8 cellular contexts compared by ENCODE assay signal in genomic region chr3:21330293-21330692, GRCh38.
A peak's percentile ranks its signal among the peaks of the same experiment; 100 is the strongest.
DNase-seq lines count a peak whose midpoint lies in the region; ATAC-seq, FAIRE-seq and TF ChIP-seq lines count a peak whose summit lies in the region.

No MANE protein-coding gene starts in this region.

- no peaks in the 10 kb centered on the region for H3K9me3 ChIP-seq in K562 (replicated peaks; ENCODE audit: control insufficient read depth, insufficient read depth, low read depth, low read length)

- no peak overlapping the region for H2AFZ ChIP-seq in K562 (ENCODE audit: low read depth, low read length)

- 0% methylated on average over 2 of the region's 2 CpGs for WGBS in K562 (ENCODE audit: insufficient coverage, low coverage, missing lambda C conversion rate)

- H3K27me3 Mint-ChIP-seq in stimulated activated naive CD8-positive, alpha-beta T cell treated with anti-CD3 and anti-CD28 coated beads, Interleukin-15, amount 100 ng/mL, for 72 hours, result no peaks in the 10 kb centered on the region

- TF ChIP-seq EP300 in K562 (IDR thresholded peaks at IDR 0.05; ENCODE audit: low read length), result no peak

- CTCF ChIA-PET in K562 (lab: Yijun Ruan, JAX; ENCODE audit: low intra/inter-chr PET ratio), result no interaction called here

- intact Hi-C loops in K562 (cut with micrococcal nuclease), result no loop called here

- no peak for TF ChIP-seq CTCF in K562 (IDR thresholded peaks at IDR 0.05 in 2 of 3, conservative IDR thresholded peaks at IDR 0.05 in 1 of 3; ENCODE audit: insufficient read depth in 2 of 3, low read depth in 1 of 3, low read length in 3 of 3)

- no peaks in the 10 kb centered on the region for H3K4me1 Mint-ChIP-seq in stimulated activated naive CD8-positive, alpha-beta T cell treated with anti-CD3 and anti-CD28 coated beads, Interleukin-15, amount 100 ng/mL, for 72 hours

- H4K20me1 ChIP-seq in K562 (replicated peaks; ENCODE audit: control insufficient read depth, insufficient read depth, low read length), result no peaks in the 10 kb centered on the region

- H3K9me1 ChIP-seq in K562 (ENCODE audit: control insufficient read depth, insufficient read depth, low read length), result no peaks in the 10 kb centered on the region

- H3K27ac ChIP-seq in K562 (ENCODE audit: extremely low read depth, low read depth, low read length), result no peak overlapping the region

- no peak overlapping the region for H3K4me3 ChIP-seq in K562

- no peaks in the 10 kb centered on the region for H3K4me1 ChIP-seq in K562 (replicated peaks in 1 of 2; ENCODE audit: control insufficient read depth in 2 of 2, insufficient read depth in 2 of 2, low read length in 2 of 2)

- peak; percentile 58 for ATAC-seq in stimulated activated naive CD8-positive, alpha-beta T cell treated with anti-CD3 and anti-CD28 coated beads, Interleukin-15, amount 100 ng/mL, for 72 hours
- no peak for ATAC-seq in stimulated activated naive CD8-positive, alpha-beta T cell treated with anti-CD3 and anti-CD28 coated beads, Interleukin-15, Interleukin-2, amounts not matched to agents 100 U/mL and 50 U/mL, for 24 hours
- peak; percentile 70 for ATAC-seq in HG03175 (IDR thresholded peaks at IDR 0.05; ENCODE audit: unreplicated experiment)
- no peak for ATAC-seq in K562

- no peak overlapping the region for H3K4me3 Mint-ChIP-seq in stimulated activated naive CD8-positive, alpha-beta T cell treated with anti-CD3 and anti-CD28 coated beads, Interleukin-15, amount 100 ng/mL, for 72 hours

- H3K9ac ChIP-seq in K562 (ENCODE audit: insufficient read depth in 1 of 2, low read depth in 2 of 2, low read length in 2 of 2), result no peak overlapping the region

- 0 out of 2 replicates have a peak overlapping the region, but pooled peaks have one; percentile 8 for H3K4me2 ChIP-seq in K562 (ENCODE audit: insufficient read depth, low read length)

- H3K36me3 ChIP-seq in K562 (ENCODE audit: control insufficient read depth, insufficient read depth, low read length), result no peaks in the 10 kb centered on the region

- FAIRE-seq in K562 (lab: Jason Lieb, UNC) (no peak), urothelium cell line (lab: Jason Lieb, UNC) (no peak)

- TF ChIP-seq POLR2A in K562 (conservative IDR thresholded peaks at IDR 0.05), result no peak

- no peak overlapping the region for H3K27ac Mint-ChIP-seq in stimulated activated naive CD8-positive, alpha-beta T cell treated with anti-CD3 and anti-CD28 coated beads, Interleukin-15, amount 100 ng/mL, for 72 hours

- BruUV-seq in K562 (replicated peaks; lab: Mats Ljungman, UMichigan), result no TSS peak

- no peak for TF ChIP-seq RAD21 in K562 (CRISPR knock-in tag; conservative IDR thresholded peaks at IDR 0.05 in 1 of 2, IDR thresholded peaks at IDR 0.05 in 1 of 2)

- in situ Hi-C loops in K562 (cut with MboI), result no loop called here

- POLR2A ChIA-PET in K562 (lab: Yijun Ruan, JAX), result no interaction called here

- H3K79me2 ChIP-seq in K562 (ENCODE audit: control insufficient read depth, insufficient read depth, low read length), result no peaks in the 10 kb centered on the region

- DNase-seq in stimulated activated naive CD8-positive, alpha-beta T cell treated with anti-CD3 and anti-CD28 coated beads, Interleukin-15, amount 100 ng/mL, for 72 hours, result no peak
- no peak for DNase-seq in stimulated activated naive CD8-positive, alpha-beta T cell treated with anti-CD3 and anti-CD28 coated beads, Interleukin-15, Interleukin-2, amounts not matched to agents 100 U/mL and 50 U/mL, for 24 hours
- no peak for DNase-seq in K562 (ENCODE audit: extremely low read depth in 1 of 4, low spot score in 3 of 4)
- peak; percentile 11 for DNase-seq in urothelium cell line (ENCODE audit: low spot score)
- DNase-seq in AML-193 (lab: John Stamatoyannopoulos, UW), result no peak
- DNase-seq in NCI-H510A (lab: John Stamatoyannopoulos, UW), result no peak
- DNase-seq in NCI-H524 (lab: John Stamatoyannopoulos, UW), result no peak

- H3K9me3 Mint-ChIP-seq in stimulated activated naive CD8-positive, alpha-beta T cell treated with anti-CD3 and anti-CD28 coated beads, Interleukin-15, amount 100 ng/mL, for 72 hours, result no peaks in the 10 kb centered on the region

- no peaks in the 10 kb centered on the region for H3K27me3 ChIP-seq in K562 (ENCODE audit: control insufficient read depth in 2 of 2, insufficient read depth in 2 of 2, low read length in 2 of 2)

TF ChIP-seq in K562, 482 proteins besides CTCF, POLR2A, EP300 and RAD21:
- TF ChIP-seq HNRNPL (IDR thresholded peaks at IDR 0.05; ENCODE audit: low read depth, low read length) (no peak), ZNF23 (CRISPR knock-in tag; IDR thresholded peaks at IDR 0.05) (no peak), ZBTB5 (IDR thresholded peaks at IDR 0.05) (no peak), ZNF316 (IDR thresholded peaks at IDR 0.05) (peak; percentile 39; the same call in 1 of the 2 replicates), MAFG (tag; conservative IDR thresholded peaks at IDR 0.05) (peak; percentile 61), POLR2H (tag; IDR thresholded peaks at IDR 0.05; ENCODE audit: low read depth) (no peak), MAFF (IDR thresholded peaks at IDR 0.05; ENCODE audit: low read length) (0 out of 2 replicates have a peak, but pooled peaks have one; percentile 6), ADNP (tag; IDR thresholded peaks at IDR 0.05) (no peak), GTF2A2 (tag; IDR thresholded peaks at IDR 0.05) (no peak), PCBP2 (IDR thresholded peaks at IDR 0.05; ENCODE audit: low read depth, low read length, poor library complexity, severe bottlenecking) (no peak), C11orf30 (IDR thresholded peaks at IDR 0.05; ENCODE audit: low read depth) (peak; percentile 18; the same call in 1 of the 2 replicates), PHF21A (IDR thresholded peaks at IDR 0.05; ENCODE audit: borderline replicate concordance, low read depth) (no peak), TEAD1 (CRISPR knock-in tag; IDR thresholded peaks at IDR 0.05) (no peak)
- TF ChIP-seq, protein P1, sequence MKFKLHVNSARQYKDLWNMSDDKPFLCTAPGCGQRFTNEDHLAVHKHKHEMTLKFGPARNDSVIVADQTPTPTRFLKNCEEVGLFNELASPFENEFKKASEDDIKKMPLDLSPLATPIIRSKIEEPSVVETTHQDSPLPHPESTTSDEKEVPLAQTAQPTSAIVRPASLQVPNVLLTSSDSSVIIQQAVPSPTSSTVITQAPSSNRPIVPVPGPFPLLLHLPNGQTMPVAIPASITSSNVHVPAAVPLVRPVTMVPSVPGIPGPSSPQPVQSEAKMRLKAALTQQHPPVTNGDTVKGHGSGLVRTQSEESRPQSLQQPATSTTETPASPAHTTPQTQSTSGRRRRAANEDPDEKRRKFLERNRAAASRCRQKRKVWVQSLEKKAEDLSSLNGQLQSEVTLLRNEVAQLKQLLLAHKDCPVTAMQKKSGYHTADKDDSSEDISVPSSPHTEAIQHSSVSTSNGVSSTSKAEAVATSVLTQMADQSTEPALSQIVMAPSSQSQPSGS (CRISPR knock-in tag; IDR thresholded peaks at IDR 0.05), result no peak

Comparison
In these comparisons a context has a peak if more than half of its experiments do, and no peak if none do; other contexts are left out.
1. ATAC-seq: peak in stimulated activated naive CD8-positive, alpha-beta T cell treated with anti-CD3 and anti-CD28 coated beads, Interleukin-15, amount 100 ng/mL, for 72 hours (single experiment) and HG03175 (single experiment); none in stimulated activated naive CD8-positive, alpha-beta T cell treated with anti-CD3 and anti-CD28 coated beads, Interleukin-15, Interleukin-2, amounts not matched to agents 100 U/mL and 50 U/mL, for 24 hours (single experiment) and K562 (single experiment).